12 cellular contexts compared by ENCODE assay signal in genomic region chr6:158142789-158143188, GRCh38. TPM values are rescaled to one million over a fixed set of nuclear protein-coding genes. Genes with fewer than 3 reads are reported as not detected.
DNase-seq lines count a peak whose midpoint lies in the region; ATAC-seq and TF ChIP-seq lines count a peak whose summit lies in the region.
"Had no signal": no experiment of that assay in that cellular context is flagged by ENCODE, and none has a peak within 500 bp of the region (broad histone marks: within the 10 kb centered on the region; RNA-seq: fewer than 3 reads in every experiment).

No MANE protein-coding gene starts in this region.

- no peaks in the 10 kb centered on the region for H3K4me1 ChIP-seq in mucosa of descending colon (ENCODE audit: low read depth)

- peak; percentile 59 for ATAC-seq in mucosa of descending colon
- no peak for ATAC-seq in GM19395 (IDR thresholded peaks at IDR 0.05; ENCODE audit: unreplicated experiment)
- no peak for ATAC-seq in GM19463 (IDR thresholded peaks at IDR 0.05; ENCODE audit: unreplicated experiment)

- TF ChIP-seq CTCF in mucosa of descending colon (IDR thresholded peaks at IDR 0.05), result no peak

- intact Hi-C loops in mucosa of descending colon (cut with DNase I, micrococcal nuclease), result no loop called here

- peak overlapping the region; percentile 45 for H3K27ac ChIP-seq in epithelial cell of prostate

- H3K36me3 ChIP-seq in mucosa of descending colon (ENCODE audit: low read depth), result no peaks in the 10 kb centered on the region

- DNase-seq in DMS153 (lab: John Stamatoyannopoulos, UW), result peak; percentile 78
- peak; percentile 45 for DNase-seq in NCI-H774 (lab: John Stamatoyannopoulos, UW)
- DNase-seq in epithelial cell of prostate (ENCODE audit: low read depth, low spot score), result peak; percentile 90
- no peak for DNase-seq in mucosa of descending colon
- no peak for DNase-seq in stimulated activated naive CD4-positive, alpha-beta T cell (lab: John Stamatoyannopoulos, UW)
- no peak for DNase-seq in D341Med (ENCODE audit: low spot score)
- DNase-seq: NCI-H1092; NCI-H82; stimulated activated CD4-positive, alpha-beta T cell treated with anti-CD3 and anti-CD28 coated beads, Interleukin-15, amount 100 ng/mL, for 24 hours; T-helper 1 cell had no signal

- no peak overlapping the region for H3K4me3 ChIP-seq in mucosa of descending colon

- H3K9me3 ChIP-seq in mucosa of descending colon, result no peaks in the 10 kb centered on the region

RNA-seq across cellular contexts. Expression of gene SERAC1, which starts 25.3 kb away (rescaled TPM):
- 10 to 100 TPM in 1 of 3 donors, 1 to 10 TPM in 2; 5.8 to 12.2 (median 8.0) TPM for total RNA-seq in mucosa of descending colon

RNA-seq across cellular contexts. Expression of gene GTF2H5, which starts 25.4 kb away (rescaled TPM):
- 10 to 100 TPM; 11.2 to 15.8 (median 13.2) TPM for total RNA-seq in mucosa of descending colon

Comparison
In these comparisons a context has a peak if more than half of its experiments do, and no peak if none do; other contexts are left out.
1. DNase-seq: peak in DMS153 (single experiment), NCI-H774 (single experiment) and epithelial cell of prostate (single experiment); none in mucosa of descending colon (0 of 3), stimulated activated naive CD4-positive, alpha-beta T cell (0 of 6) and D341Med (single experiment).